In genomic region chr4:109609431-109609830, GRCh38 we compare ENCODE assay signal across 25 cellular contexts.
"Had no signal": no experiment of that assay in that cellular context is flagged by ENCODE, and none has a peak within 500 bp of the region (broad histone marks: within the 10 kb centered on the region; RNA-seq: fewer than 3 reads in every experiment).

No MANE protein-coding gene starts in this region.

- H3K27me3 Mint-ChIP-seq: activated B cell treated with CpG ODN at 0.5 μM for 24 hours; activated CD4-positive, alpha-beta memory T cell treated with anti-CD3 and anti-CD28 coated beads for 36 hours; activated CD8-positive, alpha-beta memory T cell treated with anti-CD3 and anti-CD28 coated beads, Interleukin-2, amount 10 ng/mL, durations not matched to agents 7 days and 5 days; activated naive CD8-positive, alpha-beta T cell treated with anti-CD3 and anti-CD28 coated beads, Interleukin-2, amount 10 ng/mL, durations not matched to agents 7 days and 5 days; naive B cell; stimulated activated naive CD8-positive, alpha-beta T cell treated with anti-CD3 and anti-CD28 coated beads, Interleukin-15, Interleukin-2, amounts not matched to agents 100 ng/mL and 50 ng/mL, for 24 hours had no signal

- H3K4me1 Mint-ChIP-seq: neural progenitor cell had no signal

- H3K9ac ChIP-seq: neural progenitor cell, SK-N-SH had no signal

- H3K36me3 ChIP-seq: cardiac muscle cell, left lung, neural progenitor cell, uterus had no signal

- H3K27me3 ChIP-seq: cardiac muscle cell, hepatocyte, left lung, neural progenitor cell, tibial nerve, uterus had no signal

- H3K9me3 ChIP-seq: SK-N-SH had no signal

- H2AFZ ChIP-seq: hepatocyte, neural progenitor cell had no signal

- H3K4me3 Mint-ChIP-seq: activated B cell treated with CpG ODN at 0.5 μM for 24 hours; activated CD4-positive, alpha-beta memory T cell treated with anti-CD3 and anti-CD28 coated beads for 36 hours; activated CD8-positive, alpha-beta memory T cell treated with anti-CD3 and anti-CD28 coated beads, Interleukin-2, amount 10 ng/mL, durations not matched to agents 7 days and 5 days; activated naive CD8-positive, alpha-beta T cell treated with anti-CD3 and anti-CD28 coated beads, Interleukin-2, amount 10 ng/mL, durations not matched to agents 7 days and 5 days; immature natural killer cell; neural progenitor cell; stimulated activated naive CD8-positive, alpha-beta T cell treated with anti-CD3 and anti-CD28 coated beads, Interleukin-15, Interleukin-2, amounts not matched to agents 100 ng/mL and 50 ng/mL, for 24 hours had no signal

- H3K4me1 ChIP-seq: left lung, neural progenitor cell, tibial nerve, uterus had no signal

- H3K27ac ChIP-seq: cardiac muscle cell, hepatocyte, left lung, neural progenitor cell, tibial nerve, uterus had no signal

- H3K4me2 ChIP-seq: hepatocyte, neural progenitor cell, SK-N-SH had no signal

- ATAC-seq: activated CD8-positive, alpha-beta memory T cell treated with anti-CD3 and anti-CD28 coated beads, Interleukin-2, amount 10 ng/mL, durations not matched to agents 7 days and 5 days; left lung had no signal

- H3K4me3 ChIP-seq: cardiac muscle cell, hepatocyte, left lung, lung, neural progenitor cell, tibial nerve, uterus had no signal

- H3K79me2 ChIP-seq: hepatocyte had no signal

- H3K27ac Mint-ChIP-seq: activated B cell treated with CpG ODN at 0.5 μM for 24 hours; activated CD4-positive, alpha-beta memory T cell treated with anti-CD3 and anti-CD28 coated beads for 36 hours; activated naive CD8-positive, alpha-beta T cell treated with anti-CD3 and anti-CD28 coated beads, Interleukin-2, amount 10 ng/mL, durations not matched to agents 7 days and 5 days; immature natural killer cell; neural progenitor cell had no signal

- DNase-seq: activated B cell treated with CpG ODN at 0.5 μM for 24 hours; activated CD4-positive, alpha-beta memory T cell treated with anti-CD3 and anti-CD28 coated beads for 36 hours; activated CD4-positive, alpha-beta T cell treated with anti-CD3 and anti-CD28 coated beads for 4 hours; activated CD8-positive, alpha-beta memory T cell treated with anti-CD3 and anti-CD28 coated beads, Interleukin-2, amount 10 ng/mL, durations not matched to agents 7 days and 5 days; activated gamma-delta T cell treated with Interleukin-2 at 50 U/mL for 16 hours; activated naive CD8-positive, alpha-beta T cell treated with anti-CD3 and anti-CD28 coated beads, Interleukin-2, amount 10 ng/mL, durations not matched to agents 7 days and 5 days; activated T-cell treated with anti-CD3 and anti-CD28 coated beads for 4 hours; effector CD4-positive, alpha-beta T cell; erythroblast; foreskin fibroblast; glutamatergic neuron; immature natural killer cell; left lung; naive B cell; retina; SK-N-SH; stimulated activated CD4-positive, alpha-beta T cell treated with anti-CD3 and anti-CD28 coated beads, Interleukin-4, amount 100 ng/mL, for 24 hours; T-helper 9 cell; uterus had no signal
